9 cellular contexts compared by ENCODE assay signal in genomic region chr17:76523084-76524037, GRCh38. TPM values are rescaled to one million over a fixed set of nuclear protein-coding genes. Genes with fewer than 3 reads are reported as not detected.
DNase-seq lines count a peak whose midpoint lies in the region; TF ChIP-seq lines count a peak whose summit lies in the region.
"Had no signal": no experiment of that assay in that cellular context is flagged by ENCODE, and none has a peak within 500 bp of the region (broad histone marks: within the 10 kb centered on the region; RNA-seq: fewer than 3 reads in every experiment).

No MANE protein-coding gene starts in this region.

- no peak overlapping the region for H4K91ac ChIP-seq in trophoblast cell (ENCODE audit: low read depth, low read length)

- peak overlapping the region; percentile 54 for H3K4me3 Mint-ChIP-seq in type B pancreatic cell
- H3K4me3 Mint-ChIP-seq: dendritic cell treated with granulocyte-macrophage colony-stimulating factor and Interleukin-4, amounts not matched to agents 40 ng/mL and 50 ng/mL, for 4 days had no signal

- no peak overlapping the region for H2BK5ac ChIP-seq in trophoblast cell (ENCODE audit: low read depth, low read length, poor library complexity)

- peaks cover 36% of the 10 kb centered on the region for H3K27me3 Mint-ChIP-seq in type B pancreatic cell

- H3K14ac ChIP-seq in trophoblast cell (ENCODE audit: low read length): no peak overlapping the region

- H3K27ac Mint-ChIP-seq in type B pancreatic cell: no peak overlapping the region
- H3K27ac Mint-ChIP-seq: dendritic cell treated with granulocyte-macrophage colony-stimulating factor and Interleukin-4, amounts not matched to agents 40 ng/mL and 50 ng/mL, for 4 days had no signal

- no CpG with 5 or more reads among the region's 35 CpGs for WGBS in trophoblast cell (ENCODE audit: extremely low coverage, insufficient coverage, insufficient read length)

- no peaks in the 10 kb centered on the region for H3K79me1 ChIP-seq in trophoblast cell (ENCODE audit: low read length)

- H4K12ac ChIP-seq in trophoblast cell (ENCODE audit: low read depth, low read length): no peak overlapping the region

- H3K4me1 Mint-ChIP-seq in type B pancreatic cell (ENCODE audit: unreplicated experiment): peaks cover 20% of the 10 kb centered on the region

- no peaks in the 10 kb centered on the region for H3K79me2 ChIP-seq in trophoblast cell (ENCODE audit: control insufficient read depth, insufficient read depth, low read length, poor library complexity)

- H3K9ac ChIP-seq in HUES6 (ENCODE audit: low read length) (no peak overlapping the region), trophoblast cell (ENCODE audit: low read length) (peak overlapping the region; percentile 55)

- H2AK5ac ChIP-seq in trophoblast cell (ENCODE audit: low read length): peak overlapping the region; percentile 57

- H3K4me3 ChIP-seq in HUES6 (ENCODE audit: low read depth, low read length): 0 out of 2 replicates have a peak overlapping the region, but pooled peaks have one; percentile 22
- H3K4me3 ChIP-seq in trophoblast cell (ENCODE audit: low read depth, low read length): no peak overlapping the region

- H3K36me3 ChIP-seq in HUES6 (ENCODE audit: control insufficient read depth, insufficient read depth, low read length) (no peaks in the 10 kb centered on the region), trophoblast cell (ENCODE audit: control insufficient read depth in 1 of 2, insufficient read depth in 2 of 2, low read length in 2 of 2) (no peaks in the 10 kb centered on the region)

- H3K27me3 ChIP-seq in HUES6 (ENCODE audit: control insufficient read depth, insufficient read depth, low read length) (peaks cover 6% of the 10 kb centered on the region; the same call in 1 of the 2 replicates), trophoblast cell (ENCODE audit: insufficient read depth, low read length) (no peaks in the 10 kb centered on the region)

- TF ChIP-seq CTCF in type B pancreatic cell (conservative IDR thresholded peaks at IDR 0.05): peak; percentile 100

- no peak overlapping the region for H4K8ac ChIP-seq in trophoblast cell (ENCODE audit: low read depth, low read length)

- no peaks in the 10 kb centered on the region for H3K9me3 Mint-ChIP-seq in type B pancreatic cell
- H3K9me3 Mint-ChIP-seq: dendritic cell treated with granulocyte-macrophage colony-stimulating factor and Interleukin-4, amounts not matched to agents 40 ng/mL and 50 ng/mL, for 4 days had no signal

- DNase-seq in EL (peak; percentile 59), RPMI7951 (ENCODE audit: low read depth) (peak; percentile 47), germinal center (ENCODE audit: low spot score) (peak; percentile 83), trophoblast cell (peak; percentile 57 to 79), type B pancreatic cell (ENCODE audit: extremely low spot score, unreplicated experiment) (peak; percentile 90), NCI-H187 (lab: John Stamatoyannopoulos, UW) (no peak)
- DNase-seq in activated effector memory CD4-positive, alpha-beta T cell treated with Interleukin-2 at 50 U/mL for 16 hours: peak; percentile 76

- no peak overlapping the region for H2BK120ac ChIP-seq in trophoblast cell (ENCODE audit: insufficient read depth, low read length, poor library complexity)

- no peak overlapping the region for H2BK12ac ChIP-seq in trophoblast cell (ENCODE audit: low read length)

- H3K9me3 ChIP-seq in HUES6 (ENCODE audit: control insufficient read depth, insufficient read depth, low read depth, low read length): no peaks in the 10 kb centered on the region
- H3K9me3 ChIP-seq in trophoblast cell (ENCODE audit: insufficient read depth, low read depth, low read length): no peaks in the 10 kb centered on the region

- no peak overlapping the region for H3K18ac ChIP-seq in trophoblast cell (ENCODE audit: low read length)

- H3K4me1 ChIP-seq in HUES6 (ENCODE audit: control insufficient read depth, insufficient read depth, low read length) (peaks cover 19% of the 10 kb centered on the region), trophoblast cell (ENCODE audit: control insufficient read depth in 1 of 2, insufficient read depth in 2 of 2, low read length in 2 of 2) (peaks cover 10 to 17% of the 10 kb centered on the region in 2 experiments)

- H3K36me3 Mint-ChIP-seq in type B pancreatic cell: no peaks in the 10 kb centered on the region

- H3K27ac ChIP-seq in HUES6 (ENCODE audit: low read depth, low read length) (no peak overlapping the region), trophoblast cell (ENCODE audit: low read depth, low read length) (no peak overlapping the region)

- no peak overlapping the region for H3K23ac ChIP-seq in trophoblast cell (ENCODE audit: low read length)

- no peak overlapping the region for H3K4ac ChIP-seq in trophoblast cell (ENCODE audit: low read depth, low read length)

- no peak overlapping the region for H2AFZ ChIP-seq in trophoblast cell (ENCODE audit: insufficient read depth, low read length, poor library complexity)

- peak overlapping the region; percentile 48 for H3K4me2 ChIP-seq in trophoblast cell (ENCODE audit: low read length)

RNA-seq across cellular contexts. Expression of gene CYGB, which starts 14.1 kb away (rescaled TPM):
- total RNA-seq in RPMI7951 (2014; rRNA removed; shearing (Covaris generic)): 1.1 and 2.0 TPM in 2 replicates
- polyA plus RNA-seq in trophoblast cell (2013): 5.7 and 6.8 TPM in 2 replicates
- total RNA-seq in type B pancreatic cell (ENCODE audit: low replicate concordance): 2.5 and 10.0 TPM in 2 replicates

RNA-seq across cellular contexts. Expression of gene PRCD, which starts 16.5 kb away (rescaled TPM):
- total RNA-seq in RPMI7951 (2014; rRNA removed; shearing (Covaris generic)): under 0.01 and 0.48 TPM in 2 replicates
- 0.23 and 0.50 TPM in 2 replicates for polyA plus RNA-seq in trophoblast cell (2013)
- total RNA-seq in type B pancreatic cell (ENCODE audit: low replicate concordance): 0.33 and 3.3 TPM in 2 replicates

RNA-seq across cellular contexts. Expression of gene RHBDF2, which starts 22.1 kb away (rescaled TPM):
- 22.6 and 24.0 TPM in 2 replicates for total RNA-seq in RPMI7951 (2014; rRNA removed; shearing (Covaris generic))
- polyA plus RNA-seq in trophoblast cell (2013): 11.1 and 11.6 TPM in 2 replicates
- total RNA-seq in type B pancreatic cell (ENCODE audit: low replicate concordance): 12.3 and 17.2 TPM in 2 replicates

RNA-seq across cellular contexts. Expression of gene AANAT, which starts 56.0 kb away (rescaled TPM):
- not detected in 2 replicates for total RNA-seq in RPMI7951 (2014; rRNA removed; shearing (Covaris generic))
- 0.07 TPM in 1 of 2 replicates, not detected in the other for polyA plus RNA-seq in trophoblast cell (2013)
- not detected in 2 replicates for total RNA-seq in type B pancreatic cell (ENCODE audit: low replicate concordance)

Comparison
In these comparisons a context has a peak if more than half of its experiments do, and no peak if none do; other contexts are left out.
1. DNase-seq: peak in EL (single experiment), RPMI7951 (single experiment), activated effector memory CD4-positive, alpha-beta T cell treated with Interleukin-2 at 50 U/mL for 16 hours (single experiment), germinal center (single experiment), trophoblast cell (2 of 2) and type B pancreatic cell (single experiment); none in NCI-H187 (0 of 2).